1 cellular context compared by ENCODE assay signal in the genomic region with DNA sequence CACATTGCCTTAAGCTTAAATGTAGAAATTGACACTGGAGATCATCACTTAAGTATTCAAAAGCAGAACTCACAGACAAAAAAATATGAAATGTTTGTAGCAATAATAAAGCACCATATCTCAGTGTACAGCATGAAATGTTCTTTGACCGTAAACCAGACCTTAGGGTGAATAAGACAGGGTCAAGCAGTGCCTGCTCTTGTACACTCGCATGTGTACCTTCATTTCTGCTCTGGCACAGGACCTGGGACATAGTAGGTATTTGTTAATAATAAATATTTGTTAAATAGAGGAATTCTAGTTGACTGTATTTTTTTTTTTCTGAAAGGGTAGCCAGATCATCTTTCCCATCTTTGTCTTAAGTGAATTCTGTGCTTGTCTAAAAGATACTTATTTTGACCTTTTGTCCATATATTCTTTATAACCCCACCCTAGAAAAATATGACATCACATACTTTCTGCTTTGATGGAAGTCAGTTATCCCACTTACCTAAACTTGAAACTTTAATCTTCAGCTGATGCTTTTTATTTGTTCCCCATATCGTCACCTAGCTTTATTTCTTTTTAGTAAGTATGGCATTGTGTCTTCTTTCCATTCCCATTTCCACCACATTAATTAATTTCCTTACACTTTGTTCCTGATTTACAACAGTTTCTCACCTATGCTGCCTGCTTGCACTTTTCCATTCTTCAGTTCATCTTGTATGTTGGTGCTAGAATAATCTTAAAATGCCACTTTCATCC.
TF ChIP-seq lines count a peak whose summit lies in the region.

No MANE protein-coding gene starts in this region.

TF ChIP-seq in H1, 55 proteins besides CTCF, POLR2A, EP300 and RAD21:
- TF ChIP-seq SAP30 (IDR thresholded peaks at IDR 0.05; ENCODE audit: insufficient read depth, insufficient replicate concordance, low read length) (no peak), SP1 (IDR thresholded peaks at IDR 0.05; ENCODE audit: low read depth, low read length) (no peak), SP2 (IDR thresholded peaks at IDR 0.05; ENCODE audit: low read length) (no peak), SP4 (IDR thresholded peaks at IDR 0.05; ENCODE audit: low read length) (no peak), HDAC2 (IDR thresholded peaks at IDR 0.05; ENCODE audit: borderline replicate concordance in 1 of 2, low read depth in 2 of 2, low read length in 2 of 2) (no peak), BCL11A (IDR thresholded peaks at IDR 0.05; ENCODE audit: low read depth in 2 of 2, low read length in 2 of 2) (no peak), BACH1 (IDR thresholded peaks at IDR 0.05; ENCODE audit: low read length) (no peak)
- TF ChIP-seq, protein P1, sequence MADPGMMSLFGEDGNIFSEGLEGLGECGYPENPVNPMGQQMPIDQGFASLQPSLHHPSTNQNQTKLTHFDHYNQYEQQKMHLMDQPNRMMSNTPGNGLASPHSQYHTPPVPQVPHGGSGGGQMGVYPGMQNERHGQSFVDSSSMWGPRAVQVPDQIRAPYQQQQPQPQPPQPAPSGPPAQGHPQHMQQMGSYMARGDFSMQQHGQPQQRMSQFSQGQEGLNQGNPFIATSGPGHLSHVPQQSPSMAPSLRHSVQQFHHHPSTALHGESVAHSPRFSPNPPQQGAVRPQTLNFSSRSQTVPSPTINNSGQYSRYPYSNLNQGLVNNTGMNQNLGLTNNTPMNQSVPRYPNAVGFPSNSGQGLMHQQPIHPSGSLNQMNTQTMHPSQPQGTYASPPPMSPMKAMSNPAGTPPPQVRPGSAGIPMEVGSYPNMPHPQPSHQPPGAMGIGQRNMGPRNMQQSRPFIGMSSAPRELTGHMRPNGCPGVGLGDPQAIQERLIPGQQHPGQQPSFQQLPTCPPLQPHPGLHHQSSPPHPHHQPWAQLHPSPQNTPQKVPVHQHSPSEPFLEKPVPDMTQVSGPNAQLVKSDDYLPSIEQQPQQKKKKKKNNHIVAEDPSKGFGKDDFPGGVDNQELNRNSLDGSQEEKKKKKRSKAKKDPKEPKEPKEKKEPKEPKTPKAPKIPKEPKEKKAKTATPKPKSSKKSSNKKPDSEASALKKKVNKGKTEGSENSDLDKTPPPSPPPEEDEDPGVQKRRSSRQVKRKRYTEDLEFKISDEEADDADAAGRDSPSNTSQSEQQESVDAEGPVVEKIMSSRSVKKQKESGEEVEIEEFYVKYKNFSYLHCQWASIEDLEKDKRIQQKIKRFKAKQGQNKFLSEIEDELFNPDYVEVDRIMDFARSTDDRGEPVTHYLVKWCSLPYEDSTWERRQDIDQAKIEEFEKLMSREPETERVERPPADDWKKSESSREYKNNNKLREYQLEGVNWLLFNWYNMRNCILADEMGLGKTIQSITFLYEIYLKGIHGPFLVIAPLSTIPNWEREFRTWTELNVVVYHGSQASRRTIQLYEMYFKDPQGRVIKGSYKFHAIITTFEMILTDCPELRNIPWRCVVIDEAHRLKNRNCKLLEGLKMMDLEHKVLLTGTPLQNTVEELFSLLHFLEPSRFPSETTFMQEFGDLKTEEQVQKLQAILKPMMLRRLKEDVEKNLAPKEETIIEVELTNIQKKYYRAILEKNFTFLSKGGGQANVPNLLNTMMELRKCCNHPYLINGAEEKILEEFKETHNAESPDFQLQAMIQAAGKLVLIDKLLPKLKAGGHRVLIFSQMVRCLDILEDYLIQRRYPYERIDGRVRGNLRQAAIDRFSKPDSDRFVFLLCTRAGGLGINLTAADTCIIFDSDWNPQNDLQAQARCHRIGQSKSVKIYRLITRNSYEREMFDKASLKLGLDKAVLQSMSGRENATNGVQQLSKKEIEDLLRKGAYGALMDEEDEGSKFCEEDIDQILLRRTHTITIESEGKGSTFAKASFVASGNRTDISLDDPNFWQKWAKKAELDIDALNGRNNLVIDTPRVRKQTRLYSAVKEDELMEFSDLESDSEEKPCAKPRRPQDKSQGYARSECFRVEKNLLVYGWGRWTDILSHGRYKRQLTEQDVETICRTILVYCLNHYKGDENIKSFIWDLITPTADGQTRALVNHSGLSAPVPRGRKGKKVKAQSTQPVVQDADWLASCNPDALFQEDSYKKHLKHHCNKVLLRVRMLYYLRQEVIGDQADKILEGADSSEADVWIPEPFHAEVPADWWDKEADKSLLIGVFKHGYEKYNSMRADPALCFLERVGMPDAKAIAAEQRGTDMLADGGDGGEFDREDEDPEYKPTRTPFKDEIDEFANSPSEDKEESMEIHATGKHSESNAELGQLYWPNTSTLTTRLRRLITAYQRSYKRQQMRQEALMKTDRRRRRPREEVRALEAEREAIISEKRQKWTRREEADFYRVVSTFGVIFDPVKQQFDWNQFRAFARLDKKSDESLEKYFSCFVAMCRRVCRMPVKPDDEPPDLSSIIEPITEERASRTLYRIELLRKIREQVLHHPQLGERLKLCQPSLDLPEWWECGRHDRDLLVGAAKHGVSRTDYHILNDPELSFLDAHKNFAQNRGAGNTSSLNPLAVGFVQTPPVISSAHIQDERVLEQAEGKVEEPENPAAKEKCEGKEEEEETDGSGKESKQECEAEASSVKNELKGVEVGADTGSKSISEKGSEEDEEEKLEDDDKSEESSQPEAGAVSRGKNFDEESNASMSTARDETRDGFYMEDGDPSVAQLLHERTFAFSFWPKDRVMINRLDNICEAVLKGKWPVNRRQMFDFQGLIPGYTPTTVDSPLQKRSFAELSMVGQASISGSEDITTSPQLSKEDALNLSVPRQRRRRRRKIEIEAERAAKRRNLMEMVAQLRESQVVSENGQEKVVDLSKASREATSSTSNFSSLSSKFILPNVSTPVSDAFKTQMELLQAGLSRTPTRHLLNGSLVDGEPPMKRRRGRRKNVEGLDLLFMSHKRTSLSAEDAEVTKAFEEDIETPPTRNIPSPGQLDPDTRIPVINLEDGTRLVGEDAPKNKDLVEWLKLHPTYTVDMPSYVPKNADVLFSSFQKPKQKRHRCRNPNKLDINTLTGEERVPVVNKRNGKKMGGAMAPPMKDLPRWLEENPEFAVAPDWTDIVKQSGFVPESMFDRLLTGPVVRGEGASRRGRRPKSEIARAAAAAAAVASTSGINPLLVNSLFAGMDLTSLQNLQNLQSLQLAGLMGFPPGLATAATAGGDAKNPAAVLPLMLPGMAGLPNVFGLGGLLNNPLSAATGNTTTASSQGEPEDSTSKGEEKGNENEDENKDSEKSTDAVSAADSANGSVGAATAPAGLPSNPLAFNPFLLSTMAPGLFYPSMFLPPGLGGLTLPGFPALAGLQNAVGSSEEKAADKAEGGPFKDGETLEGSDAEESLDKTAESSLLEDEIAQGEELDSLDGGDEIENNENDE (IDR thresholded peaks at IDR 0.05; ENCODE audit: insufficient replicate concordance, low read length) = no peak
